In the genomic region with DNA sequence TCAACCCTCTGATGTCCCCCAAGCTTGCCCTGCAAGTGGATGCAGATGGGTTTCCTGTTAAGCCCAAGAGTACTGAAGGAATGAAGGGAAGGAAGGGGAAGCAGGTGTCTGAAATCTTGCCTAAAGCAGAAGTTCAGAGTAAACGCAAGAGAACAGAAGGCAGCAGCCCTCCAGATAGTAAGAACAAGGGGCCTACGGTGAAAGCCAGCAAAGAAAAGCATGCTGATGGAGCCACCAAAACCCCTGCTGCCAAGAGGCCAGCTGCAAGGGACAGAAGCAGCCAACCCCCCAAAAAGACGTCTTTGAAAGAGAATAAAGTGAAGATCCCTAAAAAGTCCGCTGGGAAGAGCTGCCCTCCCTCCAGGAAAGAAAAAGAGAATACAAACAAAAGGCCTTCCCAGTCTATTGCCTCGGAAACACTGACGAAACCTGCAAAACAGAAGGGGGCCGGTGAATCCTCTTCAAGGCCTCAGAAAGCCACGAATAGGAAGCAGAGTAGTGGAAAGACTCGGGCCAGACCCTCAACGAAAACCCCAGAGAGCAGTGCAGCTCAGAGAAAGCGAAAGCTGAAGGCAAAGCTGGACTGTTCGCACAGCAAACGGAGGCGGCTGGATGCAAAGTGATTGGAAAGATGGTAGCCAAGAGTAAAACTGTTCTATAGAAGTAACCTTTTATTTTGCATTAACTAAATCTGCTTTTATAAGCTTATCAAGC, we compare ENCODE assay signal across 1 cellular context.
TF ChIP-seq lines count a peak whose summit lies in the region.

No MANE protein-coding gene starts in this region.

TF ChIP-seq in GM12878, 131 proteins besides CTCF, POLR2A, EP300 and RAD21 (continued from another document):
- TF ChIP-seq, protein P1, sequence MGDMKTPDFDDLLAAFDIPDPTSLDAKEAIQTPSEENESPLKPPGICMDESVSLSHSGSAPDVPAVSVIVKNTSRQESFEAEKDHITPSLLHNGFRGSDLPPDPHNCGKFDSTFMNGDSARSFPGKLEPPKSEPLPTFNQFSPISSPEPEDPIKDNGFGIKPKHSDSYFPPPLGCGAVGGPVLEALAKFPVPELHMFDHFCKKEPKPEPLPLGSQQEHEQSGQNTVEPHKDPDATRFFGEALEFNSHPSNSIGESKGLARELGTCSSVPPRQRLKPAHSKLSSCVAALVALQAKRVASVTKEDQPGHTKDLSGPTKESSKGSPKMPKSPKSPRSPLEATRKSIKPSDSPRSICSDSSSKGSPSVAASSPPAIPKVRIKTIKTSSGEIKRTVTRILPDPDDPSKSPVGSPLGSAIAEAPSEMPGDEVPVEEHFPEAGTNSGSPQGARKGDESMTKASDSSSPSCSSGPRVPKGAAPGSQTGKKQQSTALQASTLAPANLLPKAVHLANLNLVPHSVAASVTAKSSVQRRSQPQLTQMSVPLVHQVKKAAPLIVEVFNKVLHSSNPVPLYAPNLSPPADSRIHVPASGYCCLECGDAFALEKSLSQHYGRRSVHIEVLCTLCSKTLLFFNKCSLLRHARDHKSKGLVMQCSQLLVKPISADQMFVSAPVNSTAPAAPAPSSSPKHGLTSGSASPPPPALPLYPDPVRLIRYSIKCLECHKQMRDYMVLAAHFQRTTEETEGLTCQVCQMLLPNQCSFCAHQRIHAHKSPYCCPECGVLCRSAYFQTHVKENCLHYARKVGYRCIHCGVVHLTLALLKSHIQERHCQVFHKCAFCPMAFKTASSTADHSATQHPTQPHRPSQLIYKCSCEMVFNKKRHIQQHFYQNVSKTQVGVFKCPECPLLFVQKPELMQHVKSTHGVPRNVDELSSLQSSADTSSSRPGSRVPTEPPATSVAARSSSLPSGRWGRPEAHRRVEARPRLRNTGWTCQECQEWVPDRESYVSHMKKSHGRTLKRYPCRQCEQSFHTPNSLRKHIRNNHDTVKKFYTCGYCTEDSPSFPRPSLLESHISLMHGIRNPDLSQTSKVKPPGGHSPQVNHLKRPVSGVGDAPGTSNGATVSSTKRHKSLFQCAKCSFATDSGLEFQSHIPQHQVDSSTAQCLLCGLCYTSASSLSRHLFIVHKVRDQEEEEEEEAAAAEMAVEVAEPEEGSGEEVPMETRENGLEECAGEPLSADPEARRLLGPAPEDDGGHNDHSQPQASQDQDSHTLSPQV (IDR thresholded peaks at IDR 0.05), result no peak
